ENCODE assay signal across 8 cellular contexts in the genomic region with DNA sequence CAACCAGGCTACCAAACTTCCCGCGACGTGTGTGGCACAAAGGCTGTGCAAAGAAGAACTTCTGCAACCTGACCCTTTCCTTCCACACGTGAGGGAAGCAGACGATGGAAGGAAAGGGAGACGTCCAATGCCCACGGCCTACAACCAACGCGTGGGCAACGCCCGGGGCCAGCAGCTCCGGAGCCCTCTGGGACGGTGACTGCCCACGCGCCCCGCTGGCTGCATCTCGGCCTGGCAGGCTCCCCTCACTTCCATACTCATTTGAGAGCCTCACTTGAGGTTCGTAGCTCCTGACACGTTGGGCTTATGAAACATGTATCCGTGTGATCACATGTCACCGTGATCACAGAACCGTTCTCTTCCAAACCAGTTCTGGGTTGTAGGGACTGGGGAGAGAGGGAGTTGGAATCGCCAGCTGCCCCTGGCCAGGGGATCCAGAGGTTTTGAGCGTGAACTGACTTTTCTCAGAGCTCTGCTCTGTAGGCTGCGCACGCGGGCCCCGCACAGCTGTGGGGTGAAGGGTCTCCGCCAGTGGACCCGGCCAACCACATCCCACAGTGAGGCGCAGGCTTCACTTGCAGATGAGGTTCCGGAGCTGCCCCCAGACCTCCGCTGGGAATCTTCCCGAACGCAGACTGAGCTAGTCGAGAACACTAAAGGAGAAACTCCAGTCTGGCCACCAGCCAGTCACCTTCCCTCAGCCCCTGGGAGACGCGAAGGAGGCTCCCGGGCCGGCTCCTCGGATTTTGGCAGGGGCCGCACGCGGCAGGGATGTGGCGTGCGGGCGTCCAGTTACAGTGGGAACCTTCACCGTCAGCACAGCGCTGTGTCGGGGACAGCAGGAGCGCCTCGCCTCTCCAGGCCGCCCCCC. TPM values are rescaled to one million over a fixed set of nuclear protein-coding genes. Genes with fewer than 3 reads are reported as not detected.
DNase-seq lines count a peak whose midpoint lies in the region; ATAC-seq and TF ChIP-seq lines count a peak whose summit lies in the region.

No MANE protein-coding gene starts in this region.

- CTCF ChIA-PET in AG04449 (lab: Yijun Ruan, JAX), result no interaction called here
- CTCF ChIA-PET in activated CD8-positive, alpha-beta memory T cell treated with anti-CD3 and anti-CD28 coated beads, Interleukin-2, amount 10 ng/mL, durations not matched to agents 7 days and 5 days (lab: Charles Lee), result interaction anchor here (0.9 kb wide), 1 partner anchor 584 kb away, joined by 3 read pairs; no protein-coding TSS in a partner anchor

- H3K9me3 Mint-ChIP-seq in activated CD8-positive, alpha-beta memory T cell treated with anti-CD3 and anti-CD28 coated beads, Interleukin-2, amount 10 ng/mL, durations not matched to agents 7 days and 5 days (ENCODE audit: low read depth), result peaks cover 7% of the 10 kb centered on the region

- peaks cover 6% of the 10 kb centered on the region for H3K27me3 Mint-ChIP-seq in activated CD8-positive, alpha-beta memory T cell treated with anti-CD3 and anti-CD28 coated beads, Interleukin-2, amount 10 ng/mL, durations not matched to agents 7 days and 5 days

- H3K9me3 ChIP-seq in heart left ventricle (peaks cover 0 to 4% (median 0%) of the 10 kb centered on the region in 12 donors), prostate gland (no peaks in the 10 kb centered on the region)

- H3K4me3 Mint-ChIP-seq in activated CD8-positive, alpha-beta memory T cell treated with anti-CD3 and anti-CD28 coated beads, Interleukin-2, amount 10 ng/mL, durations not matched to agents 7 days and 5 days, result peak overlapping the region; percentile 77

- H3K36me3 ChIP-seq in H7 (replicated peaks; ENCODE audit: control insufficient read depth, insufficient read depth, low read length) (no peaks in the 10 kb centered on the region), heart left ventricle (peaks cover 0 to 29% (median 2%) of the 10 kb centered on the region in 9 donors), prostate gland (no peaks in the 10 kb centered on the region)

- intact Hi-C loops in heart left ventricle (cut with DNase I) (loop anchor here in 1 of 10 donors (2.0 to 5.0 kb wide), 2 partner anchors 48 to 163 kb away; no protein-coding TSS in a partner anchor), prostate gland (cut with DNase I) (no loop called here)

- 44 to 48% (median 45%) methylated on average over 31 to 53 of the region's 53 CpGs for WGBS in heart left ventricle, 4 donors
- WGBS in prostate gland, result 52% methylated on average over 44 of the region's 53 CpGs

- POLR2A ChIA-PET in AG04449 (lab: Yijun Ruan, JAX), result interaction anchor here (0.9 kb wide), 1 partner anchor 127 kb away, joined by 3 read pairs; no protein-coding TSS in a partner anchor

- peaks cover 6% of the 10 kb centered on the region for H3K27me3 ChIP-seq in H7 (ENCODE audit: control insufficient read depth, insufficient read depth, low read length)
- H3K27me3 ChIP-seq in heart left ventricle, result no peaks in the 10 kb centered on the region
- no peaks in the 10 kb centered on the region for H3K27me3 ChIP-seq in prostate gland (replicated peaks; ENCODE audit: insufficient read depth)

- peak overlapping the region; percentile 55 to 92 (median 84) for H3K27ac ChIP-seq in heart left ventricle
- H3K27ac ChIP-seq in prostate gland, result peak overlapping the region; percentile 72 to 77

- H3K27ac Mint-ChIP-seq in activated CD8-positive, alpha-beta memory T cell treated with anti-CD3 and anti-CD28 coated beads, Interleukin-2, amount 10 ng/mL, durations not matched to agents 7 days and 5 days, result peak overlapping the region; percentile 40

- DNase-seq in AG04449 (ENCODE audit: low read depth, low spot score), result no peak
- peak; percentile 87 for DNase-seq in H7
- no peak for DNase-seq in activated CD8-positive, alpha-beta memory T cell treated with anti-CD3 and anti-CD28 coated beads, Interleukin-2, amount 10 ng/mL, durations not matched to agents 7 days and 5 days
- DNase-seq in heart left ventricle, result peak in 3 of 5 donors; percentile 56 to 64 (median 63)
- DNase-seq in prostate gland (ENCODE audit: low spot score), result no peak
- no peak for DNase-seq in NCI-H2107 treated with DMSO at 0.1 percent for 48 hours (lab: John Stamatoyannopoulos, UW; ENCODE audit: unreplicated experiment)
- no peak for DNase-seq in cerebellum (ENCODE audit: low spot score)
- DNase-seq in dermis blood vessel endothelial cell, result no peak

- H3K4me3 ChIP-seq in AG04449 (ENCODE audit: low read depth, low read length), result peak overlapping the region; percentile 79
- peak overlapping the region; percentile 84 for H3K4me3 ChIP-seq in H7 (ENCODE audit: insufficient read depth, low read depth, low read length)
- H3K4me3 ChIP-seq in heart left ventricle, result peak overlapping the region; percentile 49 to 99 (median 90)
- peak overlapping the region; percentile 68 to 82 for H3K4me3 ChIP-seq in prostate gland

- peak; percentile 4 for ATAC-seq in activated CD8-positive, alpha-beta memory T cell treated with anti-CD3 and anti-CD28 coated beads, Interleukin-2, amount 10 ng/mL, durations not matched to agents 7 days and 5 days
- ATAC-seq in heart left ventricle, result peak in 2 of 4 donors; percentile 2 to 26

- H3K36me3 Mint-ChIP-seq in activated CD8-positive, alpha-beta memory T cell treated with anti-CD3 and anti-CD28 coated beads, Interleukin-2, amount 10 ng/mL, durations not matched to agents 7 days and 5 days, result peaks cover 30% of the 10 kb centered on the region

- H3K4me1 Mint-ChIP-seq in activated CD8-positive, alpha-beta memory T cell treated with anti-CD3 and anti-CD28 coated beads, Interleukin-2, amount 10 ng/mL, durations not matched to agents 7 days and 5 days, result peaks cover 24% of the 10 kb centered on the region

- peaks cover 2 to 27% (median 18%) of the 10 kb centered on the region in 12 donors for H3K4me1 ChIP-seq in heart left ventricle
- peaks cover 15% of the 10 kb centered on the region for H3K4me1 ChIP-seq in prostate gland (replicated peaks)

- TF ChIP-seq CTCF in AG04449 (IDR thresholded peaks at IDR 0.05; ENCODE audit: insufficient read depth, low read length, missing control alignments) (no peak), heart left ventricle (IDR thresholded peaks at IDR 0.05) (no peak), prostate gland (IDR thresholded peaks at IDR 0.05) (no peak)

- no peak for TF ChIP-seq POLR2A in heart left ventricle (IDR thresholded peaks at IDR 0.05)
- no peak for TF ChIP-seq POLR2A in prostate gland (IDR thresholded peaks at IDR 0.05)

RNA-seq across cellular contexts. Expression of gene LMF1, which starts 1.0 kb away (rescaled TPM):
- total RNA-seq in H7 (2014; rRNA removed; shearing (Covaris generic)), result 7.1 and 9.5 TPM in 2 replicates
- total RNA-seq in activated CD8-positive, alpha-beta memory T cell treated with anti-CD3 and anti-CD28 coated beads, Interleukin-2, amount 10 ng/mL, durations not matched to agents 7 days and 5 days, result 10 to 100 TPM; 11.4 to 29.6 TPM
- total RNA-seq in heart left ventricle (10 to 100 TPM in 3 of 9 donors, 1 to 10 TPM in 6; 4.3 to 19.2 (median 7.4) TPM), prostate gland (10 to 100 TPM; 86.1 to 87.5 TPM), cerebellum (11.4 TPM), dermis blood vessel endothelial cell (14.2 and 14.6 TPM in 2 replicates)
- polyA plus RNA-seq in heart left ventricle, result 1 to 10 TPM; 5.3 to 6.1 TPM

RNA-seq across cellular contexts. Expression of gene SOX8, which starts 11.8 kb away (rescaled TPM):
- total RNA-seq in H7 (2014; rRNA removed; shearing (Covaris generic)), result 10.0 and 12.8 TPM in 2 replicates
- under 1 TPM; 0.12 to 0.16 TPM for total RNA-seq in activated CD8-positive, alpha-beta memory T cell treated with anti-CD3 and anti-CD28 coated beads, Interleukin-2, amount 10 ng/mL, durations not matched to agents 7 days and 5 days
- total RNA-seq in heart left ventricle, result 1 to 10 TPM in 2 of 9 donors, under 1 TPM in 7; 0.44 to 1.3 (median 0.81) TPM
- polyA plus RNA-seq in heart left ventricle, result under 1 TPM; 0.50 to 0.65 TPM
- total RNA-seq in prostate gland, result 10 to 100 TPM in 1 of 2 donors, under 1 TPM in 1; 0.59 to 11.9 TPM
- total RNA-seq in cerebellum, result 18.6 TPM
- 0.33 and 0.85 TPM in 2 replicates for total RNA-seq in dermis blood vessel endothelial cell

Comparison
In these comparisons a context has a peak if more than half of its experiments do, and no peak if none do; other contexts are left out.
1. DNase-seq: peak in H7 (single experiment) and heart left ventricle (3 of 5); none in AG04449 (single experiment), activated CD8-positive, alpha-beta memory T cell treated with anti-CD3 and anti-CD28 coated beads, Interleukin-2, amount 10 ng/mL, durations not matched to agents 7 days and 5 days (single experiment), prostate gland (single experiment), NCI-H2107 treated with DMSO at 0.1 percent for 48 hours (single experiment), cerebellum (single experiment) and dermis blood vessel endothelial cell (single experiment).
2. Peak in every context shown above with its lines, with median percentiles within 50 percentile points of each other: H3K4me3 ChIP-seq.